Comparison of ENCODE assay signal across 8 cellular contexts in the genomic region with DNA sequence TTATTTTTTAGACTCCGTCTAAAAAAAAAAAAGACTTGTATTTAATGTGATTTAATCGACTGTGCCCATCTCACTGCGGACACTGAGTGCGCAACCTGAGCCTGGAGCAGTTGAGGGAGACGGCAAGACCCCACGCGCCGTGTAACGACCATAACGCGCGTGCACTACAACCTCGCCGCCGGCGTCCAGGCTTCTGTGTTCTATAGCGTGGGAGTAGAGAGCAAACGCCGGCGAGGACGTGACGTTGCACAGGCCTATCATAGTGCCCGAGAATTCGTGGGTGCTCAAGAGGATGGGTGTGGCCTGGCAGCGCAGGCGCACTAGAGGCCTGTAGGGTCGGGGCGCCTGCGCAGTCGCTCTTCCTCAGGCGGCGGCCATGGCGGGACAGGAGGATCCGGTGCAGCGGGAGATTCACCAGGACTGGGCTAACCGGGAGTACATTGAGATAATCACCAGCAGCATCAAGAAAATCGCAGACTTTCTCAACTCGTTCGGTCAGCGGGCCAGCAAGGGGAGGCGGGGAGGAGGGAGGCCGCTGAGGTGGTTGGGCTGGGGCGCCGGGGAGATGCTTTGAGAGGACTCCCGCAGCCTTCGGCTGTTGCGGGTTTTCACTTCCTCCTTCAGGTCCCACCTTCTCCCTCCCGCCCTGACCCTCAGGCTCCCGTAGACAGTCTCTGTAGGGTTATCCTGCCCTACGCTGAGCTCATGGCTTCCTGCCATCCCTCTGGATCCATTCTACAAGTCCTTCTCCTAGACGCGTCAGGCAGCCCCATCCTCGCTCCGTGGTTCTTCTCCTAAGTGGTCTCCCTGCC. TPM values are rescaled to one million over a fixed set of nuclear protein-coding genes. Genes with fewer than 3 reads are reported as not detected.
DNase-seq lines count a peak whose midpoint lies in the region; ATAC-seq, FAIRE-seq and TF ChIP-seq lines count a peak whose summit lies in the region.

BRK1 (plus strand) TSS at position 350 of the 812 bp plus-strand sequence; CDS start at position 377, 27 bp downstream.

- FAIRE-seq in TTC549 (lab: Jason Lieb, UNC), result peak; percentile 93

- H3K9me3 ChIP-seq in body of pancreas (no peaks in the 10 kb centered on the region), sigmoid colon (no peaks in the 10 kb centered on the region)

- H3K27ac ChIP-seq in 22Rv1, result peak within 1 kb of the TSS; percentile 71
- peak within 1 kb of the TSS; percentile 55 to 84 (median 67) for H3K27ac ChIP-seq in body of pancreas
- H3K27ac ChIP-seq in sigmoid colon, result peak within 1 kb of the TSS; percentile 75 to 87 (median 82)

- ATAC-seq in GM18520 (IDR thresholded peaks at IDR 0.05; ENCODE audit: unreplicated experiment) (peak; percentile 97), HG03064 (IDR thresholded peaks at IDR 0.05; ENCODE audit: low read depth, unreplicated experiment) (peak; percentile 95), body of pancreas (peak; percentile 100)

- no peaks in the 10 kb centered on the region for H3K27me3 ChIP-seq in body of pancreas
- no peaks in the 10 kb centered on the region for H3K27me3 ChIP-seq in sigmoid colon

- intact Hi-C loops in body of pancreas (cut with DNase I), result no loop called here
- intact Hi-C loops in sigmoid colon (cut with DNase I), result loop anchor here (1.0 to 10.0 kb wide), 4 partner anchors 88 to 183 kb away; partner anchors contain the start of genes CRELD1, EMC3 and FANCD2

- H3K36me3 ChIP-seq in body of pancreas (replicated peaks in 1 of 2; ENCODE audit: insufficient read depth in 1 of 2, low read depth in 2 of 2) (no peaks in the 10 kb centered on the region), sigmoid colon (no peaks in the 10 kb centered on the region)

- DNase-seq in NCI-H2107 treated with DMSO at 0.1 percent for 48 hours (lab: John Stamatoyannopoulos, UW; ENCODE audit: unreplicated experiment) (peak; percentile 80), body of pancreas (peak; percentile 94 to 97 (median 97)), iPS DF 4.7 (ENCODE audit: extremely low read depth, low spot score) (peak; percentile 49), sigmoid colon (peak; percentile 97)

- H3K4me3 ChIP-seq in body of pancreas, result peak within 1 kb of the TSS; percentile 87 to 88
- peak within 1 kb of the TSS; percentile 50 to 93 (median 75) for H3K4me3 ChIP-seq in sigmoid colon

- TF ChIP-seq EP300 in sigmoid colon (IDR thresholded peaks at IDR 0.05), result no peak

- H3K4me1 ChIP-seq in body of pancreas (peaks cover 23% of the 10 kb centered on the region), sigmoid colon (peaks cover 0 to 32% (median 26%) of the 10 kb centered on the region in 4 donors)

- TF ChIP-seq CTCF in 22Rv1 (IDR thresholded peaks at IDR 0.05) (no peak), body of pancreas (IDR thresholded peaks at IDR 0.05) (peak in 2 of 7 experiments; percentile 17 to 18), sigmoid colon (IDR thresholded peaks at IDR 0.05) (no peak)

- TF ChIP-seq POLR2A in body of pancreas (IDR thresholded peaks at IDR 0.05) (peak; percentile 88 to 97 (median 95)), sigmoid colon (IDR thresholded peaks at IDR 0.05) (peak; percentile 81 to 86)

- WGBS in body of pancreas, 2 donors, result 0 to 1% methylated on average over 31 to 53 of the region's 54 CpGs
- 0% methylated on average over 54 of the region's 54 CpGs for WGBS in sigmoid colon, 2 donors

RNA-seq across cellular contexts. Expression of gene BRK1, which starts in this region (rescaled TPM):
- total RNA-seq in body of pancreas, result 10 to 100 TPM; 13.8 to 32.7 TPM
- total RNA-seq in sigmoid colon, result 100 to 1,000 TPM; 111 to 239 (median 152) TPM
- polyA plus RNA-seq in sigmoid colon, result 100 to 1,000 TPM; 179 to 260 (median 191) TPM

Comparison
In these comparisons a context has a peak if more than half of its experiments do, and no peak if none do; other contexts are left out.
1. Peak in every context shown above with its lines: DNase-seq, ATAC-seq, H3K4me3 ChIP-seq and H3K27ac ChIP-seq.